Comparison of ENCODE assay signal across 15 cellular contexts in the genomic region with DNA sequence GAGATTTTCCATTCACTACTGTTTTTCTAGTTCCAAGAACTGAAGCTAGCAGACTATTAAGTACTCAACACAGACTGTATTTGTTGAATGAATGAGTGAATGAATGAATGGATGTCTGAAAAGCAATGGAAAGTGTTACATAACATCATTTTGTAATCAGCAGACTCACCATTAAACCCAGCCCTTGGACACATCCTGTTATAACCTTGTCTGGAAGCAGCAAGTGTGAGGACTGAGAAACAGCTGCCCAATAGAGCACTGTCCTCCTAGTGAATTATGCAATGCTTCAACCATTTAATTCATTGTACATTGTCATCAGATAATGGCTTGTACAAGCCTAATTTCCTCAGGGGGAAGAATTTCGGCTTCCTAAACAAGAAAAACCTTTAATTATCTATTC.
A peak's percentile ranks its signal among the peaks of the same experiment; 100 is the strongest.
DNase-seq lines count a peak whose midpoint lies in the region; FAIRE-seq and TF ChIP-seq lines count a peak whose summit lies in the region.
"Had no signal": no experiment of that assay in that cellular context is flagged by ENCODE, and none has a peak within 500 bp of the region (broad histone marks: within the 10 kb centered on the region; RNA-seq: fewer than 3 reads in every experiment).

No MANE protein-coding gene starts in this region.

- no peak for FAIRE-seq in RCC 7860 (lab: Jason Lieb, UNC)
- FAIRE-seq: GM12878, GM18507, GM19239 had no signal

- no peak overlapping the region for H3K4me3 ChIP-seq in fibroblast of the aortic adventitia (ENCODE audit: low read depth, low read length)
- H3K4me3 ChIP-seq: BLaER1 treated with 17β-estradiol and CSF1 and Interleukin-3, amounts not matched to agents 10 nM and 100 nM; GM12878; PC-9 had no signal

- DNase-seq in CMK (ENCODE audit: low read depth) (peak; percentile 25), MV-4-11 (lab: John Stamatoyannopoulos, UW) (peak; percentile 39), fibroblast of the aortic adventitia (ENCODE audit: low read depth) (peak; percentile 26), myocyte (ENCODE audit: low read depth) (peak; percentile 29), GF-D8 (lab: John Stamatoyannopoulos, UW) (no peak), RCC 7860 (ENCODE audit: low spot score) (no peak), NCI-H510A (lab: John Stamatoyannopoulos, UW) (no peak)
- DNase-seq: NCI-H1048, NCI-H2227 treated with DMSO at 0.1 percent for 48 hours, NCI-H69, PC-9 had no signal

- no peak for TF ChIP-seq CTCF in fibroblast of the aortic adventitia (IDR thresholded peaks at IDR 0.05; ENCODE audit: insufficient read depth, low read length)

Comparison
In these comparisons a context has a peak if more than half of its experiments do, and no peak if none do; other contexts are left out.
1. DNase-seq: peak in CMK (single experiment), MV-4-11 (single experiment), fibroblast of the aortic adventitia (single experiment) and myocyte (single experiment); none in GF-D8 (single experiment), RCC 7860 (single experiment) and NCI-H510A (single experiment).